ENCODE assay signal across 8 cellular contexts in the genomic region with DNA sequence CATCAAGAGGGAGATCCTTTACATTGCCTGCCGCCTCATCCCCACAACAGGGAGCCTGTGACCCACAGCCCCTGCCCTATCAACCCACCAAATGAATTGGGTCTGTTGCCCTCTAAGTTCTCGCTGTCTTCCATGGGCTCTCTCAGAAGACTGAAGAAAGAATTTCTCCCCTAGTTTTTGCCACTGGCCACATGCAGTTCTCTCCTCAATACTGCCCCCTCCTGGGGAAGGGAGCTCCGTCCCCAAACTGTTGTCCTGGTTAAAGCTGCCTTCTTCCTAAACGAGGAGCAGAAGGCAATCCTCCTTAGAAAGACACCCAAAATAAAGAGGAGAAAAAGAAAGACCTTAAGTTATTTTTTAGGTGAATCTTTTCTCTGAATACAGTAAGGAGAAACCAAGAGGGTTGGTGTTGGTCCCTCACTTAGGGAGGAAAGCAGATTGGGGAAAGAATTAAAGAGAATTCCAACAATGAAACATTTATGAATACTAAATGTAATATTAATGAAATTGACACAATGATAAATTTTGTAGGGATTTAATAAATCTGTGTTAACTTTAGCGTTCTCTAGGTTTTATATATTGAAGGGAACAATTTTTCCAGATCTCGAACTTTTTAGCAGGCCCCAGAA. TPM values are rescaled to one million over a fixed set of nuclear protein-coding genes. Genes with fewer than 3 reads are reported as not detected.
A peak's percentile ranks its signal among the peaks of the same experiment; 100 is the strongest.
DNase-seq lines count a peak whose midpoint lies in the region; ATAC-seq, FAIRE-seq and TF ChIP-seq lines count a peak whose summit lies in the region.

No MANE protein-coding gene starts in this region.

- H3K27ac ChIP-seq in C4-2B: no peak overlapping the region

- no peak overlapping the region for H3K27ac Mint-ChIP-seq in activated naive CD8-positive, alpha-beta T cell treated with anti-CD3 and anti-CD28 coated beads, Interleukin-2, amount 10 ng/mL, durations not matched to agents 7 days and 5 days

- no peaks in the 10 kb centered on the region for H3K9me3 Mint-ChIP-seq in activated naive CD8-positive, alpha-beta T cell treated with anti-CD3 and anti-CD28 coated beads, Interleukin-2, amount 10 ng/mL, durations not matched to agents 7 days and 5 days

- peak; percentile 85 for TF ChIP-seq CTCF in C4-2B (conservative IDR thresholded peaks at IDR 0.05)

- FAIRE-seq in GM18507 (lab: Jason Lieb, UNC): peak; percentile 46

- POLR2A ChIA-PET in activated naive CD8-positive, alpha-beta T cell treated with anti-CD3 and anti-CD28 coated beads, Interleukin-2, amount 10 ng/mL, durations not matched to agents 7 days and 5 days (lab: Charles Lee): no interaction called here

- ATAC-seq in HG03342 (IDR thresholded peaks at IDR 0.05; ENCODE audit: unreplicated experiment): peak; percentile 75
- no peak for ATAC-seq in activated naive CD8-positive, alpha-beta T cell treated with anti-CD3 and anti-CD28 coated beads, Interleukin-2, amount 10 ng/mL, durations not matched to agents 7 days and 5 days (ENCODE audit: low read depth)

- H3K27me3 Mint-ChIP-seq in activated naive CD8-positive, alpha-beta T cell treated with anti-CD3 and anti-CD28 coated beads, Interleukin-2, amount 10 ng/mL, durations not matched to agents 7 days and 5 days: peaks cover 11% of the 10 kb centered on the region

- DNase-seq in GM18507 (ENCODE audit: extremely low spot score, insufficient read length, low read depth) (peak; percentile 36), OCI-M1 (lab: John Stamatoyannopoulos, UW) (peak; percentile 84), iPS-NIHi7 (ENCODE audit: extremely low spot score) (peak; percentile 86), NCI-H2107 (lab: John Stamatoyannopoulos, UW) (no peak)
- DNase-seq in activated naive CD8-positive, alpha-beta T cell treated with anti-CD3 and anti-CD28 coated beads, Interleukin-2, amount 10 ng/mL, durations not matched to agents 7 days and 5 days: peak; percentile 43
- DNase-seq in stimulated activated CD4-positive, alpha-beta T cell treated with anti-CD3 and anti-CD28 coated beads, Interleukin-2, amount 100 ng/mL, for 48 hours: peak; percentile 44 to 53

- H3K4me3 Mint-ChIP-seq in activated naive CD8-positive, alpha-beta T cell treated with anti-CD3 and anti-CD28 coated beads, Interleukin-2, amount 10 ng/mL, durations not matched to agents 7 days and 5 days: no peak overlapping the region

- no peaks in the 10 kb centered on the region for H3K4me1 Mint-ChIP-seq in activated naive CD8-positive, alpha-beta T cell treated with anti-CD3 and anti-CD28 coated beads, Interleukin-2, amount 10 ng/mL, durations not matched to agents 7 days and 5 days

- no peaks in the 10 kb centered on the region for H3K36me3 Mint-ChIP-seq in activated naive CD8-positive, alpha-beta T cell treated with anti-CD3 and anti-CD28 coated beads, Interleukin-2, amount 10 ng/mL, durations not matched to agents 7 days and 5 days

RNA-seq across cellular contexts. Expression of a gene that starts 31.1 kb away (rescaled TPM):
- total RNA-seq in activated naive CD8-positive, alpha-beta T cell treated with anti-CD3 and anti-CD28 coated beads, Interleukin-2, amount 10 ng/mL, durations not matched to agents 7 days and 5 days: under 1 TPM; 0.06 to 0.11 TPM
